ENCODE assay signal across 8 cellular contexts in genomic region chr16:85554791-85555548, GRCh38. TPM values are rescaled to one million over a fixed set of nuclear protein-coding genes. Genes with fewer than 3 reads are reported as not detected.
A peak's percentile ranks its signal among the peaks of the same experiment; 100 is the strongest.
DNase-seq lines count a peak whose midpoint lies in the region; ATAC-seq and TF ChIP-seq lines count a peak whose summit lies in the region.

No MANE protein-coding gene starts in this region.

- H3K9me3 ChIP-seq in lung (ENCODE audit: control insufficient read depth in 2 of 2, insufficient read depth in 1 of 2, low read length in 1 of 2), result no peaks in the 10 kb centered on the region

- peak overlapping the region; percentile 96 to 97 for H3K27ac ChIP-seq in lung (ENCODE audit: low read depth in 1 of 2, low read length in 1 of 2)

- ATAC-seq in lung (ENCODE audit: insufficient read depth, low FRiP score), result no peak

- TF ChIP-seq CTCF in GM06990 (IDR thresholded peaks at IDR 0.05; ENCODE audit: insufficient read depth, low read length, poor library complexity, severe bottlenecking) (no peak), NB4 (IDR thresholded peaks at IDR 0.05; ENCODE audit: low read depth, low read length) (no peak), lung (IDR thresholded peaks at IDR 0.05; ENCODE audit: control extremely low read depth, extremely low read depth) (no peak)

- peak; percentile 46 for TF ChIP-seq POLR2A in NB4 (IDR thresholded peaks at IDR 0.05; ENCODE audit: extremely low read depth, insufficient read length)

- DNase-seq in GM06990 (ENCODE audit: extremely low read depth, insufficient read length) (peak; percentile 72), NB4 (ENCODE audit: low read depth) (peak; percentile 83), dedifferentiated amniotic fluid mesenchymal stem cell (ENCODE audit: extremely low spot score) (peak; percentile 36), lung (ENCODE audit: low spot score) (peak; percentile 64), NCI-H1694 treated with DMSO at 0.1 percent for 48 hours (lab: John Stamatoyannopoulos, UW) (no peak), iPS-NIHi11 (ENCODE audit: low spot score) (no peak)
- peak; percentile 74 for DNase-seq in activated CD4-positive, alpha-beta T cell treated with anti-CD3 and anti-CD28 coated beads for 48 hours
- peak; percentile 48 to 67 for DNase-seq in stimulated activated CD8-positive, alpha-beta memory T cell treated with anti-CD3 and anti-CD28 coated beads, Interleukin-4, amount 100 ng/mL, for 4 hours (ENCODE audit: low read depth in 2 of 2, low spot score in 1 of 2)

- no peaks in the 10 kb centered on the region for H3K36me3 ChIP-seq in GM06990 (ENCODE audit: control insufficient read depth, insufficient read depth, low read length)
- no peaks in the 10 kb centered on the region for H3K36me3 ChIP-seq in lung (ENCODE audit: control insufficient read depth in 2 of 2, insufficient read depth in 2 of 2, low read length in 2 of 2)

- H3K27me3 ChIP-seq in GM06990 (replicated peaks; ENCODE audit: control insufficient read depth, insufficient read depth, low read length) (no peaks in the 10 kb centered on the region), lung (ENCODE audit: control insufficient read depth, insufficient read depth) (no peaks in the 10 kb centered on the region)

- WGBS in lung, 2 donors, result 1% methylated on average over 35 to 68 of the region's 68 CpGs

- H3K4me1 ChIP-seq in lung (ENCODE audit: control insufficient read depth in 2 of 2, insufficient read depth in 2 of 2, low read length in 2 of 2), result peaks cover 3 to 8% of the 10 kb centered on the region in 2 donors

- H3K4me3 ChIP-seq in GM06990 (replicated peaks; ENCODE audit: low read depth, low read length) (peak overlapping the region; percentile 83), NB4 (ENCODE audit: low read depth, low read length) (peak overlapping the region; percentile 83), lung (peak overlapping the region; percentile 60)

RNA-seq across cellular contexts. Expression of gene GSE1, which starts 58.2 kb away (rescaled TPM):
- 100 to 1,000 TPM; 115 to 122 TPM for total RNA-seq in lung
- 10 to 100 TPM; 21.3 to 34.0 TPM for polyA plus RNA-seq in lung

Comparison
In these comparisons a context has a peak if more than half of its experiments do, and no peak if none do; other contexts are left out.
1. DNase-seq: peak in GM06990 (single experiment), NB4 (single experiment), activated CD4-positive, alpha-beta T cell treated with anti-CD3 and anti-CD28 coated beads for 48 hours (single experiment), dedifferentiated amniotic fluid mesenchymal stem cell (single experiment), lung (single experiment) and stimulated activated CD8-positive, alpha-beta memory T cell treated with anti-CD3 and anti-CD28 coated beads, Interleukin-4, amount 100 ng/mL, for 4 hours (2 of 2); none in NCI-H1694 treated with DMSO at 0.1 percent for 48 hours (single experiment) and iPS-NIHi11 (single experiment).
2. Peak in every context shown above with its lines, with median percentiles within 50 percentile points of each other: H3K4me3 ChIP-seq.